15 cellular contexts compared by ENCODE assay signal in the genomic region with DNA sequence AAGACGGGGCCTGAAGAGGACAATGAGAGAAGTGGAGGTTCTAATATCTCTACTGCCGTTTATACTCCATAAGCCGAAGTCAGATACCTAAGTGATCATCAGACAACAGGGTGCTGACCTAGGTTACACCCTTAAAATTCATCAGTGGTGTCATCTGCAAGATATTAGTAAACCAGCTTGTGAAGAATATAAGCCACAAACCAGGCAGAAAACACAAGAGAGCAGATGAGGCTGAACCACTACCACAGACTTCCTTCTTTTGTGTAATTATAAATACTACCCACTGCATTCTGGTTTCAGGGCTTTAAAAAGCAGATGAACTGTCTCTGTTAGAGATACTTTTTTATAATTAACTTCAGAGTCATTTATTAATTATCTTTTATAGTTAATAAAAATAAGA.
DNase-seq lines count a peak whose midpoint lies in the region; ATAC-seq and TF ChIP-seq lines count a peak whose summit lies in the region.
"Had no signal": no experiment of that assay in that cellular context is flagged by ENCODE, and none has a peak within 500 bp of the region (broad histone marks: within the 10 kb centered on the region; RNA-seq: fewer than 3 reads in every experiment).

No MANE protein-coding gene starts in this region.

- intact Hi-C loops in CD4-positive, alpha-beta T cell (cut with DNase I, micrococcal nuclease), result no loop called here

- H3K4me3 ChIP-seq in GM12864 (ENCODE audit: low read depth, low read length), result no peak overlapping the region
- no peak overlapping the region for H3K4me3 ChIP-seq in KMS-11 (IDR thresholded peaks at IDR 0.05; ENCODE audit: insufficient read depth, low read depth, low read length)

- DNase-seq in GM12864 (ENCODE audit: low read depth) (peak; percentile 40), activated gamma-delta T cell (lab: John Stamatoyannopoulos, UW) (no peak), cerebellar cortex (ENCODE audit: low spot score) (no peak)
- DNase-seq in CD4-positive, alpha-beta T cell, result no peak
- DNase-seq in stimulated activated naive CD4-positive, alpha-beta T cell (lab: John Stamatoyannopoulos, UW), result no peak
- DNase-seq: activated CD4-positive, alpha-beta T cell treated with anti-CD3 and anti-CD28 coated beads, Interleukin-2, amount 10 ng/mL, durations not matched to agents 24 days and 14 days; effector memory CD8-positive, alpha-beta T cell; hypothalamus; NCI-H1694 treated with DMSO at 0.1 percent for 48 hours; SHP77 had no signal

- no peaks in the 10 kb centered on the region for H4K20me1 ChIP-seq in KMS-11 (ENCODE audit: insufficient read depth)

- H3K79me2 ChIP-seq in KMS-11 (ENCODE audit: insufficient read depth, low read depth), result no peaks in the 10 kb centered on the region

- H3K27ac ChIP-seq in KMS-11, result peak overlapping the region; percentile 77
- H3K27ac ChIP-seq in CD4-positive, alpha-beta T cell (ENCODE audit: low read depth, low read length), result no peak overlapping the region
- H3K27ac ChIP-seq: C4-2B had no signal

- no peaks in the 10 kb centered on the region for H3K36me3 Mint-ChIP-seq in CD4-positive, alpha-beta T cell (ENCODE audit: low read depth)

- peaks cover 92% of the 10 kb centered on the region for H3K4me1 ChIP-seq in KMS-11 (ENCODE audit: low read depth, poor library complexity, severe bottlenecking)

- ATAC-seq in GM19035 (IDR thresholded peaks at IDR 0.05; ENCODE audit: unreplicated experiment), result peak; percentile 85
- ATAC-seq in HG02885 (IDR thresholded peaks at IDR 0.05; ENCODE audit: poor library complexity, unreplicated experiment), result peak; percentile 91
- no peak for ATAC-seq in CD4-positive, alpha-beta T cell (ENCODE audit: poor library complexity)
- ATAC-seq: effector memory CD8-positive, alpha-beta T cell; sciatic nerve had no signal

- CTCF ChIA-PET in CD4-positive, alpha-beta T cell (lab: Charles Lee), result no interaction called here

- H3K27me3 Mint-ChIP-seq in CD4-positive, alpha-beta T cell, result no peaks in the 10 kb centered on the region
- H3K27me3 Mint-ChIP-seq: effector memory CD8-positive, alpha-beta T cell had no signal

- H3K36me3 ChIP-seq in KMS-11 (ENCODE audit: insufficient read depth), result no peaks in the 10 kb centered on the region

- H3K9ac ChIP-seq in KMS-11, result peak overlapping the region; percentile 20; the same call in 1 of the 2 replicates

- H3K27ac Mint-ChIP-seq in CD4-positive, alpha-beta T cell, result no peak overlapping the region
- H3K27ac Mint-ChIP-seq: activated CD4-positive, alpha-beta T cell treated with anti-CD3 and anti-CD28 coated beads, Interleukin-2, amount 10 ng/mL, durations not matched to agents 24 days and 14 days; effector memory CD8-positive, alpha-beta T cell had no signal

- peak overlapping the region; percentile 22; the same call in 1 of the 2 replicates for H2AFZ ChIP-seq in KMS-11 (ENCODE audit: low read depth)

- H3K9me3 Mint-ChIP-seq in CD4-positive, alpha-beta T cell, result no peaks in the 10 kb centered on the region
- H3K9me3 Mint-ChIP-seq: activated CD4-positive, alpha-beta T cell treated with anti-CD3 and anti-CD28 coated beads, Interleukin-2, amount 10 ng/mL, durations not matched to agents 24 days and 14 days; effector memory CD8-positive, alpha-beta T cell had no signal

- H3K27me3 ChIP-seq in KMS-11 (ENCODE audit: insufficient read depth, low read depth), result no peaks in the 10 kb centered on the region
- no peaks in the 10 kb centered on the region for H3K27me3 ChIP-seq in CD4-positive, alpha-beta T cell (ENCODE audit: control insufficient read depth, insufficient read depth, low read length)

- H3K4me3 Mint-ChIP-seq in CD4-positive, alpha-beta T cell, result no peak overlapping the region
- H3K4me3 Mint-ChIP-seq: activated CD4-positive, alpha-beta T cell treated with anti-CD3 and anti-CD28 coated beads, Interleukin-2, amount 10 ng/mL, durations not matched to agents 24 days and 14 days; effector memory CD8-positive, alpha-beta T cell had no signal

- H3K4me2 ChIP-seq in KMS-11, result peak overlapping the region; percentile 61

- H3K9me3 ChIP-seq in CD4-positive, alpha-beta T cell (ENCODE audit: control insufficient read depth, low read length), result no peaks in the 10 kb centered on the region

- POLR2A ChIA-PET in CD4-positive, alpha-beta T cell (lab: Charles Lee), result no interaction called here

- TF ChIP-seq CTCF in GM12864 (IDR thresholded peaks at IDR 0.05; ENCODE audit: low read depth, low read length, missing control alignments), result no peak
- no peak for TF ChIP-seq CTCF in KMS-11 (conservative IDR thresholded peaks at IDR 0.05; ENCODE audit: low read depth, low read length)
- TF ChIP-seq CTCF in CD4-positive, alpha-beta T cell (IDR thresholded peaks at IDR 0.05), result no peak

- H3K4me1 Mint-ChIP-seq in CD4-positive, alpha-beta T cell (ENCODE audit: low read depth), result no peaks in the 10 kb centered on the region
- H3K4me1 Mint-ChIP-seq: activated CD4-positive, alpha-beta T cell treated with anti-CD3 and anti-CD28 coated beads, Interleukin-2, amount 10 ng/mL, durations not matched to agents 24 days and 14 days had no signal
